In the genomic region with DNA sequence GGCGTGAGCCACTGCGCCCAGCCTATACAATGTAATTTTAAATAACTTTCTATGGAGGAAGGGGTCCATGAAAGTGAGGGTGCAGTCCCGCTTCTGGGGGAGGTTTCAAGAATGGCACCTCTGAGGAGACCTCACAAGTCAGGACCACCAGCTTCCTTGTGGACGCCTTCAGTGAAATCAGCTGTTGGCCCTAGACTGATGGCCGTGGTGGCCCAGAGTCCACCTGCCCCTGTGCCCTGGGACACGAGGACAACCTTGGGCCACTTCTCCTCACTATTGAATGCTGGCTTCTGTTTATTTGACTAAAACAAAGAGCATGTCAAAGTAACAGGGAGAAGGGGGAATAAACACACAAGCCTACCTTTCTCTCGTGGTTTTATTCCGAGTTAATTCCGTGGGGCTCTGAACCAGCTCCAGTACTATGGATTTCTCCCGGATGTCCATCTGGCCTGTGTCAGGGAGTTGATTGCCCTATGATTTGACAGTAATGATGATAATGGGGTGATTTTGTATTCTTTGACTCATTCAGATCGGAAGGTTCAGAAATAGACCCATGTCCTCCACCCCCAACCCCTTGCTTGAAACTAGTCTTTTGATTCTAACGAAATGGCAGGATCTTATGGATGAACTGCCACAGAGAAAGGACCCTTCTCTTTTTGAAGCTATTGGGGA, we compare ENCODE assay signal across 2 cellular contexts.
TF ChIP-seq lines count a peak whose summit lies in the region.

No MANE protein-coding gene starts in this region.

TF ChIP-seq in SK-N-SH, 30 proteins besides CTCF, POLR2A, EP300 and RAD21:
- TF ChIP-seq SIN3A (IDR thresholded peaks at IDR 0.05; ENCODE audit: borderline replicate concordance, low read depth, low read length) (no peak), TCF12 (IDR thresholded peaks at IDR 0.05) (peak; percentile 17; the same call in 1 of the 2 replicates), FOSL2 (IDR thresholded peaks at IDR 0.05; ENCODE audit: borderline replicate concordance, low read depth) (no peak), CHD2 (IDR thresholded peaks at IDR 0.05; ENCODE audit: low read length, partially characterized antibody) (peak; percentile 19), RXRA (IDR thresholded peaks at IDR 0.05; ENCODE audit: borderline replicate concordance, low read depth) (no peak), NRF1 (IDR thresholded peaks at IDR 0.05; ENCODE audit: low read depth, low read length) (no peak), RCOR1 (IDR thresholded peaks at IDR 0.05; ENCODE audit: low read length) (peak; percentile 58; the same call in 1 of the 2 replicates), GABPA (IDR thresholded peaks at IDR 0.05; ENCODE audit: low read depth) (no peak), FOXJ3 (CRISPR knock-in tag; IDR thresholded peaks at IDR 0.05) (peak; percentile 95), GATA2 (CRISPR knock-in tag; IDR thresholded peaks at IDR 0.05) (peak; percentile 66)

TF ChIP-seq in K562, 482 proteins besides CTCF, POLR2A, EP300 and RAD21:
- TF ChIP-seq, protein P1, sequence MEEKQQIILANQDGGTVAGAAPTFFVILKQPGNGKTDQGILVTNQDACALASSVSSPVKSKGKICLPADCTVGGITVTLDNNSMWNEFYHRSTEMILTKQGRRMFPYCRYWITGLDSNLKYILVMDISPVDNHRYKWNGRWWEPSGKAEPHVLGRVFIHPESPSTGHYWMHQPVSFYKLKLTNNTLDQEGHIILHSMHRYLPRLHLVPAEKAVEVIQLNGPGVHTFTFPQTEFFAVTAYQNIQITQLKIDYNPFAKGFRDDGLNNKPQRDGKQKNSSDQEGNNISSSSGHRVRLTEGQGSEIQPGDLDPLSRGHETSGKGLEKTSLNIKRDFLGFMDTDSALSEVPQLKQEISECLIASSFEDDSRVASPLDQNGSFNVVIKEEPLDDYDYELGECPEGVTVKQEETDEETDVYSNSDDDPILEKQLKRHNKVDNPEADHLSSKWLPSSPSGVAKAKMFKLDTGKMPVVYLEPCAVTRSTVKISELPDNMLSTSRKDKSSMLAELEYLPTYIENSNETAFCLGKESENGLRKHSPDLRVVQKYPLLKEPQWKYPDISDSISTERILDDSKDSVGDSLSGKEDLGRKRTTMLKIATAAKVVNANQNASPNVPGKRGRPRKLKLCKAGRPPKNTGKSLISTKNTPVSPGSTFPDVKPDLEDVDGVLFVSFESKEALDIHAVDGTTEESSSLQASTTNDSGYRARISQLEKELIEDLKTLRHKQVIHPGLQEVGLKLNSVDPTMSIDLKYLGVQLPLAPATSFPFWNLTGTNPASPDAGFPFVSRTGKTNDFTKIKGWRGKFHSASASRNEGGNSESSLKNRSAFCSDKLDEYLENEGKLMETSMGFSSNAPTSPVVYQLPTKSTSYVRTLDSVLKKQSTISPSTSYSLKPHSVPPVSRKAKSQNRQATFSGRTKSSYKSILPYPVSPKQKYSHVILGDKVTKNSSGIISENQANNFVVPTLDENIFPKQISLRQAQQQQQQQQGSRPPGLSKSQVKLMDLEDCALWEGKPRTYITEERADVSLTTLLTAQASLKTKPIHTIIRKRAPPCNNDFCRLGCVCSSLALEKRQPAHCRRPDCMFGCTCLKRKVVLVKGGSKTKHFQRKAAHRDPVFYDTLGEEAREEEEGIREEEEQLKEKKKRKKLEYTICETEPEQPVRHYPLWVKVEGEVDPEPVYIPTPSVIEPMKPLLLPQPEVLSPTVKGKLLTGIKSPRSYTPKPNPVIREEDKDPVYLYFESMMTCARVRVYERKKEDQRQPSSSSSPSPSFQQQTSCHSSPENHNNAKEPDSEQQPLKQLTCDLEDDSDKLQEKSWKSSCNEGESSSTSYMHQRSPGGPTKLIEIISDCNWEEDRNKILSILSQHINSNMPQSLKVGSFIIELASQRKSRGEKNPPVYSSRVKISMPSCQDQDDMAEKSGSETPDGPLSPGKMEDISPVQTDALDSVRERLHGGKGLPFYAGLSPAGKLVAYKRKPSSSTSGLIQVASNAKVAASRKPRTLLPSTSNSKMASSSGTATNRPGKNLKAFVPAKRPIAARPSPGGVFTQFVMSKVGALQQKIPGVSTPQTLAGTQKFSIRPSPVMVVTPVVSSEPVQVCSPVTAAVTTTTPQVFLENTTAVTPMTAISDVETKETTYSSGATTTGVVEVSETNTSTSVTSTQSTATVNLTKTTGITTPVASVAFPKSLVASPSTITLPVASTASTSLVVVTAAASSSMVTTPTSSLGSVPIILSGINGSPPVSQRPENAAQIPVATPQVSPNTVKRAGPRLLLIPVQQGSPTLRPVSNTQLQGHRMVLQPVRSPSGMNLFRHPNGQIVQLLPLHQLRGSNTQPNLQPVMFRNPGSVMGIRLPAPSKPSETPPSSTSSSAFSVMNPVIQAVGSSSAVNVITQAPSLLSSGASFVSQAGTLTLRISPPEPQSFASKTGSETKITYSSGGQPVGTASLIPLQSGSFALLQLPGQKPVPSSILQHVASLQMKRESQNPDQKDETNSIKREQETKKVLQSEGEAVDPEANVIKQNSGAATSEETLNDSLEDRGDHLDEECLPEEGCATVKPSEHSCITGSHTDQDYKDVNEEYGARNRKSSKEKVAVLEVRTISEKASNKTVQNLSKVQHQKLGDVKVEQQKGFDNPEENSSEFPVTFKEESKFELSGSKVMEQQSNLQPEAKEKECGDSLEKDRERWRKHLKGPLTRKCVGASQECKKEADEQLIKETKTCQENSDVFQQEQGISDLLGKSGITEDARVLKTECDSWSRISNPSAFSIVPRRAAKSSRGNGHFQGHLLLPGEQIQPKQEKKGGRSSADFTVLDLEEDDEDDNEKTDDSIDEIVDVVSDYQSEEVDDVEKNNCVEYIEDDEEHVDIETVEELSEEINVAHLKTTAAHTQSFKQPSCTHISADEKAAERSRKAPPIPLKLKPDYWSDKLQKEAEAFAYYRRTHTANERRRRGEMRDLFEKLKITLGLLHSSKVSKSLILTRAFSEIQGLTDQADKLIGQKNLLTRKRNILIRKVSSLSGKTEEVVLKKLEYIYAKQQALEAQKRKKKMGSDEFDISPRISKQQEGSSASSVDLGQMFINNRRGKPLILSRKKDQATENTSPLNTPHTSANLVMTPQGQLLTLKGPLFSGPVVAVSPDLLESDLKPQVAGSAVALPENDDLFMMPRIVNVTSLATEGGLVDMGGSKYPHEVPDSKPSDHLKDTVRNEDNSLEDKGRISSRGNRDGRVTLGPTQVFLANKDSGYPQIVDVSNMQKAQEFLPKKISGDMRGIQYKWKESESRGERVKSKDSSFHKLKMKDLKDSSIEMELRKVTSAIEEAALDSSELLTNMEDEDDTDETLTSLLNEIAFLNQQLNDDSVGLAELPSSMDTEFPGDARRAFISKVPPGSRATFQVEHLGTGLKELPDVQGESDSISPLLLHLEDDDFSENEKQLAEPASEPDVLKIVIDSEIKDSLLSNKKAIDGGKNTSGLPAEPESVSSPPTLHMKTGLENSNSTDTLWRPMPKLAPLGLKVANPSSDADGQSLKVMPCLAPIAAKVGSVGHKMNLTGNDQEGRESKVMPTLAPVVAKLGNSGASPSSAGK (IDR thresholded peaks at IDR 0.05), result peak; percentile 42
- TF ChIP-seq, protein P2, sequence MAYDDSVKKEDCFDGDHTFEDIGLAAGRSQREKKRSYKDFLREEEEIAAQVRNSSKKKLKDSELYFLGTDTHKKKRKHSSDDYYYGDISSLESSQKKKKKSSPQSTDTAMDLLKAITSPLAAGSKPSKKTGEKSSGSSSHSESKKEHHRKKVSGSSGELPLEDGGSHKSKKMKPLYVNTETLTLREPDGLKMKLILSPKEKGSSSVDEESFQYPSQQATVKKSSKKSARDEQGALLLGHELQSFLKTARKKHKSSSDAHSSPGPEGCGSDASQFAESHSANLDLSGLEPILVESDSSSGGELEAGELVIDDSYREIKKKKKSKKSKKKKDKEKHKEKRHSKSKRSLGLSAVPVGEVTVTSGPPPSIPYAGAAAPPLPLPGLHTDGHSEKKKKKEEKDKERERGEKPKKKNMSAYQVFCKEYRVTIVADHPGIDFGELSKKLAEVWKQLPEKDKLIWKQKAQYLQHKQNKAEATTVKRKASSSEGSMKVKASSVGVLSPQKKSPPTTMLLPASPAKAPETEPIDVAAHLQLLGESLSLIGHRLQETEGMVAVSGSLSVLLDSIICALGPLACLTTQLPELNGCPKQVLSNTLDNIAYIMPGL (CRISPR knock-in tag; IDR thresholded peaks at IDR 0.05), result no peak
